29 cellular contexts compared by ENCODE assay signal in the genomic region with DNA sequence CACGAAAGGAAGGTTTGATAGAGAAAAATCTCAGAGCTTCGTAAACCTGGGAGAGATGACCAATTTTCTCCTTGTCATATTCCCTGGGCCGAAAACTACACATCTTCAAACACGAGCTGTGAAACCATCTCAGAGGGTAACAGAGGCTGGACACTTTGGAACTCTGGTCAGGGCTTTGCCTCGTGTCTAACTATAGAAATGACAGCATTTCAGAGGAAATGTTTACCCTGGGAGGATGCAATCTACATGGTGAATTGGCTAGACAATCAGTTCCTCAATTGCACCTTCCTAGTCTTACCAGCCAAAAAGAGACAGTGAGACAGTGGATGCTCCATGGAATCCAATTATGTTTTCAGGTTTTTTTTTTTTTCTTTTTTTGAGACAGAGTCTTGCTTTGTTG.
DNase-seq lines count a peak whose midpoint lies in the region; ATAC-seq and TF ChIP-seq lines count a peak whose summit lies in the region.
"Had no signal": no experiment of that assay in that cellular context is flagged by ENCODE, and none has a peak within 500 bp of the region (broad histone marks: within the 10 kb centered on the region; RNA-seq: fewer than 3 reads in every experiment).

No MANE protein-coding gene starts in this region.

- H3K36me3 ChIP-seq in heart left ventricle (no peaks in the 10 kb centered on the region), GM23338 (ENCODE audit: insufficient read depth) (no peaks in the 10 kb centered on the region)
- H3K36me3 ChIP-seq in CD8-positive, alpha-beta T cell (ENCODE audit: insufficient read depth, low read length) = no peaks in the 10 kb centered on the region
- H3K36me3 ChIP-seq: BE2C; BLaER1; BLaER1 treated with 17β-estradiol and CSF1 and Interleukin-3, amounts not matched to agents 10 nM and 100 nM had no signal

- no peaks in the 10 kb centered on the region for H3K79me2 ChIP-seq in GM23338 (replicated peaks; ENCODE audit: insufficient read depth)

- no peaks in the 10 kb centered on the region for H4K20me1 ChIP-seq in GM23338 (replicated peaks; ENCODE audit: insufficient read depth)
- H4K20me1 ChIP-seq: BLaER1; BLaER1 treated with 17β-estradiol and CSF1 and Interleukin-3, amounts not matched to agents 10 nM and 100 nM had no signal

- H3K9me2 ChIP-seq in GM23338 (ENCODE audit: insufficient read depth) = peaks cover 4% of the 10 kb centered on the region

- no peaks in the 10 kb centered on the region for H3K9me3 ChIP-seq in heart left ventricle
- no peaks in the 10 kb centered on the region for H3K9me3 ChIP-seq in CD8-positive, alpha-beta T cell (ENCODE audit: low read length)
- H3K9me3 ChIP-seq: A549; BE2C; BLaER1; BLaER1 treated with 17β-estradiol and CSF1 and Interleukin-3, amounts not matched to agents 10 nM and 100 nM; Caco-2 had no signal

- no peaks in the 10 kb centered on the region for H3K4me1 Mint-ChIP-seq in GM23338
- H3K4me1 Mint-ChIP-seq in CD8-positive, alpha-beta T cell (ENCODE audit: low read depth) = no peaks in the 10 kb centered on the region
- H3K4me1 Mint-ChIP-seq: B cell; CD14-positive monocyte; CD4-positive, alpha-beta memory T cell; CD4-positive, CD25-positive, alpha-beta regulatory T cell; CD8-positive, alpha-beta memory T cell had no signal

- TF ChIP-seq POLR2A in heart left ventricle (IDR thresholded peaks at IDR 0.05) = no peak

- POLR2A ChIA-PET in CD8-positive, alpha-beta T cell (lab: Charles Lee) = interaction anchor here (0.6 to 1.3 kb wide), 2 partner anchors 9 to 256 kb away, joined by 3 read pairs; no protein-coding TSS in a partner anchor

- H3K27ac Mint-ChIP-seq in GM23338 = no peak overlapping the region
- H3K27ac Mint-ChIP-seq in CD8-positive, alpha-beta T cell = no peak overlapping the region
- H3K27ac Mint-ChIP-seq: B cell; CD14-positive monocyte; CD4-positive, alpha-beta memory T cell; CD4-positive, alpha-beta T cell; CD4-positive, CD25-positive, alpha-beta regulatory T cell; CD8-positive, alpha-beta memory T cell had no signal

- no peaks in the 10 kb centered on the region for H3K27me3 Mint-ChIP-seq in GM23338 (ENCODE audit: insufficient read depth, low read depth, poor library complexity)
- peaks cover 14% of the 10 kb centered on the region for H3K27me3 Mint-ChIP-seq in CD8-positive, alpha-beta T cell (ENCODE audit: low read depth)

- intact Hi-C loops in heart left ventricle (cut with DNase I) (no loop called here), Right ventricle myocardium inferior (cut with DNase I) (no loop called here)
- intact Hi-C loops in CD8-positive, alpha-beta T cell (cut with DNase I, micrococcal nuclease) = no loop called here

- no peaks in the 10 kb centered on the region for H3K36me3 Mint-ChIP-seq in GM23338 (ENCODE audit: low read depth)
- H3K36me3 Mint-ChIP-seq in CD8-positive, alpha-beta T cell = no peaks in the 10 kb centered on the region
- H3K36me3 Mint-ChIP-seq: CD14-positive monocyte; CD4-positive, alpha-beta memory T cell; CD4-positive, CD25-positive, alpha-beta regulatory T cell had no signal

- H3K27ac ChIP-seq in heart left ventricle (peak overlapping the region in 1 of 12 donors; percentile 14), GM23338 (ENCODE audit: low read depth) (no peak overlapping the region)
- H3K27ac ChIP-seq in CD8-positive, alpha-beta T cell (ENCODE audit: low read depth, low read length) = no peak overlapping the region
- H3K27ac ChIP-seq: 22Rv1; A549; BLaER1; BLaER1 treated with 17β-estradiol and CSF1 and Interleukin-3, amounts not matched to agents 10 nM and 100 nM; C4-2B had no signal

- H3K4me3 Mint-ChIP-seq in GM23338 = no peak overlapping the region
- no peak overlapping the region for H3K4me3 Mint-ChIP-seq in CD8-positive, alpha-beta T cell
- H3K4me3 Mint-ChIP-seq: B cell; CD14-positive monocyte; CD4-positive, alpha-beta memory T cell; CD4-positive, alpha-beta T cell; CD4-positive, CD25-positive, alpha-beta regulatory T cell; CD8-positive, alpha-beta memory T cell had no signal

- H3K4me2 ChIP-seq in GM23338 = no peak overlapping the region
- H3K4me2 ChIP-seq: A549; BLaER1; BLaER1 treated with 17β-estradiol and CSF1 and Interleukin-3, amounts not matched to agents 10 nM and 100 nM had no signal

- H2AFZ ChIP-seq in GM23338 = peak overlapping the region; percentile 57; the same call in 1 of the 2 replicates

- no peak for DNase-seq in heart left ventricle
- no peak for DNase-seq in Right ventricle myocardium inferior (ENCODE audit: missing footprints)
- no peak for DNase-seq in GM23338 (ENCODE audit: low spot score)
- no peak for DNase-seq in CD8-positive, alpha-beta T cell
- DNase-seq: 8988T; ACHN; AML-193; BE2C; C1 segment of cervical spinal cord; Caco-2; Calu3; CD4-positive, alpha-beta memory T cell; CD4-positive, alpha-beta T cell; CD4-positive, CD25-positive, alpha-beta regulatory T cell; CD8-positive, alpha-beta memory T cell; COR-L47; DMS 273 treated with DMSO at 0.1 percent for 48 hours; DMS153; DMS79; DMS79 treated with DMSO at 0.1 percent for 48 hours; DND-41; EL had no signal

- H3K27me3 ChIP-seq in heart left ventricle (no peaks in the 10 kb centered on the region), GM23338 (ENCODE audit: insufficient read depth) (no peaks in the 10 kb centered on the region)
- no peaks in the 10 kb centered on the region for H3K27me3 ChIP-seq in CD8-positive, alpha-beta T cell (ENCODE audit: insufficient read depth, low read length)
- H3K27me3 ChIP-seq: BE2C; BLaER1; BLaER1 treated with 17β-estradiol and CSF1 and Interleukin-3, amounts not matched to agents 10 nM and 100 nM had no signal

- ATAC-seq in heart left ventricle = peak in 3 of 4 donors; percentile 26 to 64 (median 42)
- ATAC-seq in Right ventricle myocardium inferior = no peak
- ATAC-seq in GM23338 = no peak
- no peak for ATAC-seq in CD8-positive, alpha-beta T cell
- ATAC-seq: A549 had no signal

- TF ChIP-seq CTCF in heart left ventricle (IDR thresholded peaks at IDR 0.05) = no peak
- no peak for TF ChIP-seq CTCF in GM23338 (conservative IDR thresholded peaks at IDR 0.05; ENCODE audit: low read depth in 2 of 2)
- TF ChIP-seq CTCF in CD8-positive, alpha-beta T cell (IDR thresholded peaks at IDR 0.05) = no peak

- CTCF ChIA-PET in CD8-positive, alpha-beta T cell (lab: Charles Lee) = no interaction called here

- H3F3A ChIP-seq in GM23338 (replicated peaks; ENCODE audit: low read depth) = no peaks in the 10 kb centered on the region

- H3K4me1 ChIP-seq in heart left ventricle = peaks cover 0 to 4% (median 0%) of the 10 kb centered on the region in 12 donors
- H3K4me1 ChIP-seq in GM23338 (ENCODE audit: insufficient read depth) = no peaks in the 10 kb centered on the region
- H3K4me1 ChIP-seq in CD8-positive, alpha-beta T cell (ENCODE audit: insufficient read depth, low read length) = no peaks in the 10 kb centered on the region
- H3K4me1 ChIP-seq: A549; BE2C; BLaER1; BLaER1 treated with 17β-estradiol and CSF1 and Interleukin-3, amounts not matched to agents 10 nM and 100 nM; Caco-2 had no signal

- peaks cover 4% of the 10 kb centered on the region; the same call in 1 of the 3 replicates for H3K9me3 Mint-ChIP-seq in GM23338
- H3K9me3 Mint-ChIP-seq in CD8-positive, alpha-beta T cell = no peaks in the 10 kb centered on the region
- H3K9me3 Mint-ChIP-seq: CD4-positive, alpha-beta T cell had no signal

- 62 to 74% (median 71%) methylated on average over 5 of the region's 5 CpGs for WGBS in heart left ventricle, 4 donors

- H3K4me3 ChIP-seq in heart left ventricle (no peak overlapping the region), GM23338 (no peak overlapping the region)
- H3K4me3 ChIP-seq in CD8-positive, alpha-beta T cell (ENCODE audit: low read depth, low read length) = no peak overlapping the region
- H3K4me3 ChIP-seq: A549; BLaER1; BLaER1 treated with 17β-estradiol and CSF1 and Interleukin-3, amounts not matched to agents 10 nM and 100 nM had no signal

TF ChIP-seq in GM23338, 12 proteins besides CTCF, POLR2A, EP300 and RAD21:
- TF ChIP-seq JUNB (IDR thresholded peaks at IDR 0.05; ENCODE audit: unreplicated experiment) (no peak), ZNF331 (CRISPR knock-in tag; IDR thresholded peaks at IDR 0.05; ENCODE audit: low read depth) (no peak), NANOG (IDR thresholded peaks at IDR 0.05; ENCODE audit: borderline replicate concordance) (no peak)

Comparison
In these comparisons a context has a peak if more than half of its experiments do, and no peak if none do; other contexts are left out.
1. ATAC-seq: peak in heart left ventricle (3 of 4); none in Right ventricle myocardium inferior (single experiment), GM23338 (single experiment) and CD8-positive, alpha-beta T cell (single experiment).